8 cellular contexts compared by ENCODE assay signal in genomic region chr11:64317961-64318693, GRCh38. TPM values are rescaled to one million over a fixed set of nuclear protein-coding genes. Genes with fewer than 3 reads are reported as not detected.
DNase-seq lines count a peak whose midpoint lies in the region; FAIRE-seq and TF ChIP-seq lines count a peak whose summit lies in the region.

PRDX5 (plus strand) TSS chr11:64318121; CDS start chr11:64318216, 95 bp downstream.

- peak within 1 kb of the TSS; percentile 96 for H3K4me3 ChIP-seq in SK-N-MC
- H3K4me3 ChIP-seq in neutrophil (ENCODE audit: low read depth in 1 of 2, low read length in 1 of 2), result peak within 1 kb of the TSS; percentile 75 to 81

- H3K27ac ChIP-seq in SK-N-MC, result peak within 1 kb of the TSS; percentile 100
- H3K27ac ChIP-seq in neutrophil, result peak within 1 kb of the TSS; percentile 96
- peak within 1 kb of the TSS; percentile 99 for H3K27ac ChIP-seq in substantia nigra (ENCODE audit: low read depth, low read length, poor library complexity, severe bottlenecking)

- DNase-seq in GM10248 (ENCODE audit: extremely low spot score), result peak; percentile 97
- peak; percentile 95 for DNase-seq in HFFc6
- peak; percentile 87 for DNase-seq in NCI-H1048 (lab: John Stamatoyannopoulos, UW)
- peak; percentile 90 for DNase-seq in SK-N-MC (ENCODE audit: low read depth, low spot score)
- DNase-seq in activated naive CD4-positive, alpha-beta T cell treated with anti-CD3 and anti-CD28 coated beads, Interleukin-2, amount 10 ng/mL, durations not matched to agents 7 days and 5 days, result peak; percentile 97
- peak; percentile 95 to 96 for DNase-seq in frontal cortex (ENCODE audit: low spot score in 2 of 2)
- peak; percentile 72 to 98 (median 94) for DNase-seq in substantia nigra (lab: John Stamatoyannopoulos, UW)

- peak within 1 kb of the TSS; percentile 99 for H3K27ac Mint-ChIP-seq in HFFc6
- peak within 1 kb of the TSS; percentile 100 for H3K27ac Mint-ChIP-seq in activated naive CD4-positive, alpha-beta T cell treated with anti-CD3 and anti-CD28 coated beads, Interleukin-2, amount 10 ng/mL, durations not matched to agents 7 days and 5 days

- H3K9ac ChIP-seq in SK-N-MC (ENCODE audit: insufficient read length), result peak within 1 kb of the TSS; percentile 97

- peak; percentile 63 for TF ChIP-seq CTCF in GM10248 (IDR thresholded peaks at IDR 0.05; ENCODE audit: control extremely low read depth, extremely low read depth, low read depth, missing control alignments)
- TF ChIP-seq CTCF in HFFc6 (IDR thresholded peaks at IDR 0.05), result peak; percentile 57
- TF ChIP-seq CTCF in neutrophil (IDR thresholded peaks at IDR 0.05), result peak; percentile 90

- no peaks in the 10 kb centered on the region for H3K9me3 ChIP-seq in SK-N-MC (ENCODE audit: low read depth, low read length)
- no peaks in the 10 kb centered on the region for H3K9me3 ChIP-seq in neutrophil

- H3K9me3 Mint-ChIP-seq in HFFc6, result no peaks in the 10 kb centered on the region
- H3K9me3 Mint-ChIP-seq in activated naive CD4-positive, alpha-beta T cell treated with anti-CD3 and anti-CD28 coated beads, Interleukin-2, amount 10 ng/mL, durations not matched to agents 7 days and 5 days, result no peaks in the 10 kb centered on the region

- no peaks in the 10 kb centered on the region for H3K27me3 ChIP-seq in neutrophil

- peaks cover 3% of the 10 kb centered on the region for H3K27me3 Mint-ChIP-seq in HFFc6 (ENCODE audit: insufficient read depth)
- no peaks in the 10 kb centered on the region for H3K27me3 Mint-ChIP-seq in activated naive CD4-positive, alpha-beta T cell treated with anti-CD3 and anti-CD28 coated beads, Interleukin-2, amount 10 ng/mL, durations not matched to agents 7 days and 5 days

- peak within 1 kb of the TSS; percentile 96 for H3K4me3 Mint-ChIP-seq in HFFc6
- H3K4me3 Mint-ChIP-seq in activated naive CD4-positive, alpha-beta T cell treated with anti-CD3 and anti-CD28 coated beads, Interleukin-2, amount 10 ng/mL, durations not matched to agents 7 days and 5 days, result peak within 1 kb of the TSS; percentile 97

- H3K36me3 ChIP-seq in SK-N-MC (ENCODE audit: insufficient read depth, low read length), result peaks cover 5% of the 10 kb centered on the region; the same call in 1 of the 2 replicates
- peaks cover 60% of the 10 kb centered on the region for H3K36me3 ChIP-seq in neutrophil

- CTCF ChIA-PET in GM10248 (lab: Yijun Ruan, JAX), result interaction anchor here (0.7 to 4.5 kb wide), 18 partner anchors 9 to 165 kb away, joined by 3 to 71 read pairs (median 6); partner anchors contain the start of genes CCDC88B, ESRRA and RPS6KA4
- CTCF ChIA-PET in activated naive CD4-positive, alpha-beta T cell treated with anti-CD3 and anti-CD28 coated beads, Interleukin-2, amount 10 ng/mL, durations not matched to agents 7 days and 5 days (lab: Charles Lee), result interaction anchor here (0.6 to 3.3 kb wide), 22 partner anchors 9 to 1588 kb away, joined by 3 to 46 read pairs (median 6); partner anchors contain the start of genes CATSPERZ, CCDC88B, ESRRA and FERMT3

- POLR2A ChIA-PET in GM10248 (lab: Yijun Ruan, JAX), result interaction anchor here (0.5 to 2.2 kb wide), 15 partner anchors 9 to 141 kb away, joined by 3 to 18 read pairs (median 6); partner anchors contain the start of genes ESRRA, FKBP2, STIP1 and VEGFB

- no peak for FAIRE-seq in frontal cortex (lab: Jason Lieb, UNC)

- peaks cover 25% of the 10 kb centered on the region for H3K36me3 Mint-ChIP-seq in HFFc6 (ENCODE audit: low read depth)
- peaks cover 43% of the 10 kb centered on the region for H3K36me3 Mint-ChIP-seq in activated naive CD4-positive, alpha-beta T cell treated with anti-CD3 and anti-CD28 coated beads, Interleukin-2, amount 10 ng/mL, durations not matched to agents 7 days and 5 days

- peaks cover 24% of the 10 kb centered on the region for H3K4me1 Mint-ChIP-seq in HFFc6 (ENCODE audit: low read depth)
- H3K4me1 Mint-ChIP-seq in activated naive CD4-positive, alpha-beta T cell treated with anti-CD3 and anti-CD28 coated beads, Interleukin-2, amount 10 ng/mL, durations not matched to agents 7 days and 5 days, result peaks cover 55% of the 10 kb centered on the region

- peaks cover 25 to 31% of the 10 kb centered on the region in 2 experiments for H3K4me1 ChIP-seq in neutrophil (ENCODE audit: control insufficient read depth in 1 of 2, insufficient read depth in 1 of 2, low read depth in 1 of 2, low read length in 1 of 2)

RNA-seq across cellular contexts. Expression of gene PRDX5, which starts in this region (rescaled TPM):
- total RNA-seq in HFFc6 (2021; fragmentation: NEBNext Ultra II Directional; extraction: Animal tissue kit (Norgen Biotek cat#: 25700)), result 100 to 1,000 TPM; 161 to 207 (median 186) TPM
- total RNA-seq in frontal cortex, result 129 TPM

Comparison
In these comparisons a context has a peak if more than half of its experiments do, and no peak if none do; other contexts are left out.
1. Peak in every context shown above with its lines: DNase-seq, H3K4me3 ChIP-seq and H3K27ac ChIP-seq.